Comparison of ENCODE assay signal across 16 cellular contexts in the genomic region with DNA sequence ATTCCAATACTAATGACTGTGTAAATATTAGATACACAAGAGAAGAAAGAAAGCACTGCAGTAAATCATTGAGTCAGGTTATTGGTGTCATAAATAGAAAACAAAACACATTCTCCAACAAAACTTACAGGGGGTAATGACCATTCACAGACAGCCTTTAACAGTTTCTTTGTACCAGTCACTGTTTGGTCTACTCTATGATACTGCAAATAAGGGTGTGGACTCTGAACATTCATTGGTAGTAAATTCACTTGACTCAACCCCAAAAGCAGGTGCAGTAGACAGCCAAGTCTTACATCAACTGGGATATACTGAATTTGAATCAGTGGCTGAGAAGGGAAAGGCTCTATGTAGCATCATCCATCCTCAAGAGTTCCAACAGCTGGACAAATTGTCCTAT.
DNase-seq lines count a peak whose midpoint lies in the region; ATAC-seq and TF ChIP-seq lines count a peak whose summit lies in the region.
"Had no signal": no experiment of that assay in that cellular context is flagged by ENCODE, and none has a peak within 500 bp of the region (broad histone marks: within the 10 kb centered on the region; RNA-seq: fewer than 3 reads in every experiment).

No MANE protein-coding gene starts in this region.

- no peak for TF ChIP-seq CTCF in natural killer cell (IDR thresholded peaks at IDR 0.05)

- intact Hi-C loops in natural killer cell (cut with micrococcal nuclease) = no loop called here

- H3K4me1 Mint-ChIP-seq in natural killer cell = peaks cover 86 to 88% of the 10 kb centered on the region in 2 donors
- H3K4me1 Mint-ChIP-seq in natural killer cell treated with Interleukin-12 subunit alpha and Interleukin-12 subunit beta and Interleukin-15 and Interleukin-18, amount 100 ng/mL, for 72 hours (ENCODE audit: low read depth in 2 of 2) = peaks cover 59 to 74% of the 10 kb centered on the region in 2 donors
- H3K4me1 Mint-ChIP-seq in activated naive CD8-positive, alpha-beta T cell (ENCODE audit: low read depth) = peaks cover 87% of the 10 kb centered on the region

- no peaks in the 10 kb centered on the region for H3K9me3 Mint-ChIP-seq in natural killer cell
- no peaks in the 10 kb centered on the region for H3K9me3 Mint-ChIP-seq in natural killer cell treated with Interleukin-12 subunit alpha and Interleukin-12 subunit beta and Interleukin-15 and Interleukin-18, amount 100 ng/mL, for 72 hours
- H3K9me3 Mint-ChIP-seq in activated naive CD8-positive, alpha-beta T cell (ENCODE audit: low read depth) = no peaks in the 10 kb centered on the region
- H3K9me3 Mint-ChIP-seq: activated naive CD8-positive, alpha-beta T cell treated with anti-CD3 and anti-CD28 coated beads, Interleukin-2, amount 10 ng/mL, durations not matched to agents 7 days and 5 days; T-helper 2 cell treated with Interferon-gamma antibody and Interleukin-4, amounts not matched to agents 5 μg/mL and 100 μg/mL, for 36 hours had no signal

- ATAC-seq in natural killer cell (no peak), GM21717 (IDR thresholded peaks at IDR 0.05; ENCODE audit: unreplicated experiment) (no peak), GM19397 (IDR thresholded peaks at IDR 0.05; ENCODE audit: unreplicated experiment) (no peak)
- no peak for ATAC-seq in natural killer cell treated with Interleukin-12 subunit alpha and Interleukin-12 subunit beta and Interleukin-15 and Interleukin-18, amount 100 ng/mL, for 72 hours

- no peak for DNase-seq in natural killer cell
- DNase-seq in natural killer cell treated with Interleukin-12 subunit alpha and Interleukin-12 subunit beta and Interleukin-15 and Interleukin-18, amount 100 ng/mL, for 72 hours (ENCODE audit: low spot score) = no peak
- DNase-seq in myocyte (ENCODE audit: low read depth) = peak; percentile 19
- no peak for DNase-seq in Ammon's horn (ENCODE audit: low spot score)
- DNase-seq in HuH-7.5 (ENCODE audit: low spot score) = no peak
- DNase-seq: activated CD4-positive, alpha-beta T cell treated with anti-CD3 and anti-CD28 coated beads for 1 hour; activated naive CD8-positive, alpha-beta T cell treated with anti-CD3 and anti-CD28 coated beads, Interleukin-2, amount 10 ng/mL, durations not matched to agents 7 days and 5 days; effector CD8-positive, alpha-beta T cell; hypothalamus; NCI-H1694; NCI-H226; ovary had no signal

- no peaks in the 10 kb centered on the region for H3K27me3 Mint-ChIP-seq in natural killer cell (ENCODE audit: low read depth in 2 of 2)
- no peaks in the 10 kb centered on the region for H3K27me3 Mint-ChIP-seq in natural killer cell treated with Interleukin-12 subunit alpha and Interleukin-12 subunit beta and Interleukin-15 and Interleukin-18, amount 100 ng/mL, for 72 hours
- H3K27me3 Mint-ChIP-seq in activated naive CD8-positive, alpha-beta T cell = no peaks in the 10 kb centered on the region
- H3K27me3 Mint-ChIP-seq: activated naive CD8-positive, alpha-beta T cell treated with anti-CD3 and anti-CD28 coated beads, Interleukin-2, amount 10 ng/mL, durations not matched to agents 7 days and 5 days had no signal

- peak overlapping the region; percentile 60 to 87 for H3K27ac Mint-ChIP-seq in natural killer cell
- H3K27ac Mint-ChIP-seq in natural killer cell treated with Interleukin-12 subunit alpha and Interleukin-12 subunit beta and Interleukin-15 and Interleukin-18, amount 100 ng/mL, for 72 hours = peak overlapping the region in 1 of 2 donors; percentile 82
- H3K27ac Mint-ChIP-seq in activated naive CD8-positive, alpha-beta T cell = peak overlapping the region; percentile 84
- H3K27ac Mint-ChIP-seq: T-helper 2 cell treated with Interferon-gamma antibody and Interleukin-4, amounts not matched to agents 5 μg/mL and 100 μg/mL, for 36 hours had no signal

- no peak overlapping the region for H3K4me3 Mint-ChIP-seq in natural killer cell
- H3K4me3 Mint-ChIP-seq in natural killer cell treated with Interleukin-12 subunit alpha and Interleukin-12 subunit beta and Interleukin-15 and Interleukin-18, amount 100 ng/mL, for 72 hours = no peak overlapping the region
- peak overlapping the region; percentile 18 for H3K4me3 Mint-ChIP-seq in activated naive CD8-positive, alpha-beta T cell
- H3K4me3 Mint-ChIP-seq: activated naive CD8-positive, alpha-beta T cell treated with anti-CD3 and anti-CD28 coated beads, Interleukin-2, amount 10 ng/mL, durations not matched to agents 7 days and 5 days; T-helper 2 cell treated with Interferon-gamma antibody and Interleukin-4, amounts not matched to agents 5 μg/mL and 100 μg/mL, for 36 hours had no signal

- no peaks in the 10 kb centered on the region for H3K36me3 Mint-ChIP-seq in natural killer cell
- H3K36me3 Mint-ChIP-seq in natural killer cell treated with Interleukin-12 subunit alpha and Interleukin-12 subunit beta and Interleukin-15 and Interleukin-18, amount 100 ng/mL, for 72 hours = peaks cover 6% of the 10 kb centered on the region
- H3K36me3 Mint-ChIP-seq in activated naive CD8-positive, alpha-beta T cell = peaks cover 45% of the 10 kb centered on the region
